ENCODE assay signal across 1 cellular context in genomic region chr1:246152986-246153431, GRCh38.
TF ChIP-seq lines count a peak whose summit lies in the region.

No MANE protein-coding gene starts in this region.

TF ChIP-seq in K562, 482 proteins besides CTCF, POLR2A, EP300 and RAD21 (continued from another document and continues in another):
- TF ChIP-seq ZNF609 (CRISPR knock-in tag; IDR thresholded peaks at IDR 0.05; ENCODE audit: borderline replicate concordance) (no peak), CHD4 (IDR thresholded peaks at IDR 0.05; ENCODE audit: insufficient read depth, insufficient replicate concordance, low read depth, low read length, poor library complexity, severe bottlenecking) (peak; percentile 1), SIN3A (IDR thresholded peaks at IDR 0.05; ENCODE audit: borderline replicate concordance in 2 of 2, control insufficient read depth in 1 of 2, low read depth in 2 of 2, low read length in 2 of 2) (no peak), TARDBP (IDR thresholded peaks at IDR 0.05) (no peak), CBX2 (IDR thresholded peaks at IDR 0.05; ENCODE audit: insufficient read depth, low read length, poor library complexity, severe bottlenecking) (no peak), RCOR1 (IDR thresholded peaks at IDR 0.05; ENCODE audit: borderline replicate concordance in 1 of 2, low read depth in 2 of 2, low read length in 2 of 2) (peak in 1 of 2 experiments; percentile 84; a peak in 2 of 4 replicates), ZNF212 (CRISPR knock-in tag; IDR thresholded peaks at IDR 0.05) (no peak), HDAC1 (IDR thresholded peaks at IDR 0.05) (peak in 1 of 2 experiments; percentile 87; a peak in 2 of 4 replicates), FOXK2 (conservative IDR thresholded peaks at IDR 0.05 in 1 of 2, IDR thresholded peaks at IDR 0.05 in 1 of 2; ENCODE audit: low read depth in 2 of 2) (0 out of 4 replicates have a peak, but pooled peaks of 1 of the 2 experiments have one; percentile 31), CTBP1 (IDR thresholded peaks at IDR 0.05; ENCODE audit: borderline replicate concordance) (peak; percentile 93), MYNN (IDR thresholded peaks at IDR 0.05) (no peak), MYNN (CRISPR knock-in tag; IDR thresholded peaks at IDR 0.05) (no peak), MBD2 (IDR thresholded peaks at IDR 0.05; ENCODE audit: borderline replicate concordance, low read depth) (peak; percentile 59; the same call in 1 of the 2 replicates), ZNF282 (CRISPR knock-in tag; IDR thresholded peaks at IDR 0.05) (no peak), ZNF512 (tag; IDR thresholded peaks at IDR 0.05) (no peak), MYC (IDR thresholded peaks at IDR 0.05; ENCODE audit: low read depth, low read length) (no peak), MYC (CRISPR knock-in tag; IDR thresholded peaks at IDR 0.05; ENCODE audit: borderline replicate concordance, low read depth) (no peak), CSDE1 (IDR thresholded peaks at IDR 0.05) (no peak), RNF2 (IDR thresholded peaks at IDR 0.05) (peak; percentile 90; the same call in 1 of the 2 replicates), CREM (IDR thresholded peaks at IDR 0.05; ENCODE audit: low read depth) (peak; percentile 66), ZNF316 (IDR thresholded peaks at IDR 0.05) (0 out of 2 replicates have a peak, but pooled peaks have one; percentile 10), KAT2B (IDR thresholded peaks at IDR 0.05; ENCODE audit: low read depth, low read length) (no peak), SMAD3 (CRISPR knock-in tag; conservative IDR thresholded peaks at IDR 0.05) (no peak), TCFL5 (CRISPR knock-in tag; conservative IDR thresholded peaks at IDR 0.05) (no peak), NCOR1 (IDR thresholded peaks at IDR 0.05) (peak; percentile 84), ZMIZ1 (IDR thresholded peaks at IDR 0.05; ENCODE audit: low read depth in 2 of 2, low read length in 2 of 2) (0 out of 4 replicates have a peak, but pooled peaks of 1 of the 2 experiments have one; percentile 49), ZBED1 (IDR thresholded peaks at IDR 0.05) (no peak), ETV6 (IDR thresholded peaks at IDR 0.05; ENCODE audit: borderline replicate concordance in 1 of 2, low read depth in 2 of 2, low read length in 1 of 2) (peak; percentile 63 to 93; a peak in 3 of 4 replicates), ETV6 (CRISPR knock-in tag; IDR thresholded peaks at IDR 0.05; ENCODE audit: borderline replicate concordance) (no peak), MCM7 (IDR thresholded peaks at IDR 0.05) (no peak), USF1 (CRISPR knock-in tag; IDR thresholded peaks at IDR 0.05) (peak; percentile 59), CCAR2 (IDR thresholded peaks at IDR 0.05; ENCODE audit: low read depth, low read length) (no peak), RHOXF2B (CRISPR knock-in tag; conservative IDR thresholded peaks at IDR 0.05) (no peak), JUN (IDR thresholded peaks at IDR 0.05; ENCODE audit: borderline replicate concordance, low read depth, low read length) (no peak), JUN (CRISPR knock-in tag; IDR thresholded peaks at IDR 0.05; ENCODE audit: borderline replicate concordance) (no peak), OTX1 (CRISPR knock-in tag; IDR thresholded peaks at IDR 0.05) (peak; percentile 78; the same call in 1 of the 2 replicates), ZNF75A (CRISPR knock-in tag; IDR thresholded peaks at IDR 0.05) (no peak)
- TF ChIP-seq, protein P1, sequence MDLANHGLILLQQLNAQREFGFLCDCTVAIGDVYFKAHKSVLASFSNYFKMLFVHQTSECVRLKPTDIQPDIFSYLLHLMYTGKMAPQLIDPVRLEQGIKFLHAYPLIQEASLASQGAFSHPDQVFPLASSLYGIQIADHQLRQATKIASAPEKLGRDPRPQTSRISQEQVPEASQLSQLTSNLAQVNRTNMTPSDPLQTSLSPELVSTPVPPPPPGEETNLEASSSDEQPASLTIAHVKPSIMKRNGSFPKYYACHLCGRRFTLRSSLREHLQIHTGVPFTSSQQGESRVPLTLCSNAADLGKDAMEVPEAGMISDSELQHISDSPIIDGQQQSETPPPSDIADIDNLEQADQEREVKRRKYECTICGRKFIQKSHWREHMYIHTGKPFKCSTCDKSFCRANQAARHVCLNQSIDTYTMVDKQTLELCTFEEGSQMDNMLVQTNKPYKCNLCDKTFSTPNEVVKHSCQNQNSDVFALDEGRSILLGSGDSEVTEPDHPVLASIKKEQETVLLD (IDR thresholded peaks at IDR 0.05) = peak; percentile 45; the same call in 1 of the 2 replicates
- TF ChIP-seq, protein P2, sequence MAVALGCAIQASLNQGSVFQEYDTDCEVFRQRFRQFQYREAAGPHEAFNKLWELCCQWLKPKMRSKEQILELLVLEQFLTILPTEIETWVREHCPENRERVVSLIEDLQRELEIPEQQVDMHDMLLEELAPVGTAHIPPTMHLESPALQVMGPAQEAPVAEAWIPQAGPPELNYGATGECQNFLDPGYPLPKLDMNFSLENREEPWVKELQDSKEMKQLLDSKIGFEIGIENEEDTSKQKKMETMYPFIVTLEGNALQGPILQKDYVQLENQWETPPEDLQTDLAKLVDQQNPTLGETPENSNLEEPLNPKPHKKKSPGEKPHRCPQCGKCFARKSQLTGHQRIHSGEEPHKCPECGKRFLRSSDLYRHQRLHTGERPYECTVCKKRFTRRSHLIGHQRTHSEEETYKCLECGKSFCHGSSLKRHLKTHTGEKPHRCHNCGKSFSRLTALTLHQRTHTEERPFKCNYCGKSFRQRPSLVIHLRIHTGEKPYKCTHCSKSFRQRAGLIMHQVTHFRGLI (CRISPR knock-in tag; IDR thresholded peaks at IDR 0.05) = no peak
- TF ChIP-seq, protein P3, sequence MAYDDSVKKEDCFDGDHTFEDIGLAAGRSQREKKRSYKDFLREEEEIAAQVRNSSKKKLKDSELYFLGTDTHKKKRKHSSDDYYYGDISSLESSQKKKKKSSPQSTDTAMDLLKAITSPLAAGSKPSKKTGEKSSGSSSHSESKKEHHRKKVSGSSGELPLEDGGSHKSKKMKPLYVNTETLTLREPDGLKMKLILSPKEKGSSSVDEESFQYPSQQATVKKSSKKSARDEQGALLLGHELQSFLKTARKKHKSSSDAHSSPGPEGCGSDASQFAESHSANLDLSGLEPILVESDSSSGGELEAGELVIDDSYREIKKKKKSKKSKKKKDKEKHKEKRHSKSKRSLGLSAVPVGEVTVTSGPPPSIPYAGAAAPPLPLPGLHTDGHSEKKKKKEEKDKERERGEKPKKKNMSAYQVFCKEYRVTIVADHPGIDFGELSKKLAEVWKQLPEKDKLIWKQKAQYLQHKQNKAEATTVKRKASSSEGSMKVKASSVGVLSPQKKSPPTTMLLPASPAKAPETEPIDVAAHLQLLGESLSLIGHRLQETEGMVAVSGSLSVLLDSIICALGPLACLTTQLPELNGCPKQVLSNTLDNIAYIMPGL (CRISPR knock-in tag; IDR thresholded peaks at IDR 0.05) = no peak
- TF ChIP-seq, protein P4, sequence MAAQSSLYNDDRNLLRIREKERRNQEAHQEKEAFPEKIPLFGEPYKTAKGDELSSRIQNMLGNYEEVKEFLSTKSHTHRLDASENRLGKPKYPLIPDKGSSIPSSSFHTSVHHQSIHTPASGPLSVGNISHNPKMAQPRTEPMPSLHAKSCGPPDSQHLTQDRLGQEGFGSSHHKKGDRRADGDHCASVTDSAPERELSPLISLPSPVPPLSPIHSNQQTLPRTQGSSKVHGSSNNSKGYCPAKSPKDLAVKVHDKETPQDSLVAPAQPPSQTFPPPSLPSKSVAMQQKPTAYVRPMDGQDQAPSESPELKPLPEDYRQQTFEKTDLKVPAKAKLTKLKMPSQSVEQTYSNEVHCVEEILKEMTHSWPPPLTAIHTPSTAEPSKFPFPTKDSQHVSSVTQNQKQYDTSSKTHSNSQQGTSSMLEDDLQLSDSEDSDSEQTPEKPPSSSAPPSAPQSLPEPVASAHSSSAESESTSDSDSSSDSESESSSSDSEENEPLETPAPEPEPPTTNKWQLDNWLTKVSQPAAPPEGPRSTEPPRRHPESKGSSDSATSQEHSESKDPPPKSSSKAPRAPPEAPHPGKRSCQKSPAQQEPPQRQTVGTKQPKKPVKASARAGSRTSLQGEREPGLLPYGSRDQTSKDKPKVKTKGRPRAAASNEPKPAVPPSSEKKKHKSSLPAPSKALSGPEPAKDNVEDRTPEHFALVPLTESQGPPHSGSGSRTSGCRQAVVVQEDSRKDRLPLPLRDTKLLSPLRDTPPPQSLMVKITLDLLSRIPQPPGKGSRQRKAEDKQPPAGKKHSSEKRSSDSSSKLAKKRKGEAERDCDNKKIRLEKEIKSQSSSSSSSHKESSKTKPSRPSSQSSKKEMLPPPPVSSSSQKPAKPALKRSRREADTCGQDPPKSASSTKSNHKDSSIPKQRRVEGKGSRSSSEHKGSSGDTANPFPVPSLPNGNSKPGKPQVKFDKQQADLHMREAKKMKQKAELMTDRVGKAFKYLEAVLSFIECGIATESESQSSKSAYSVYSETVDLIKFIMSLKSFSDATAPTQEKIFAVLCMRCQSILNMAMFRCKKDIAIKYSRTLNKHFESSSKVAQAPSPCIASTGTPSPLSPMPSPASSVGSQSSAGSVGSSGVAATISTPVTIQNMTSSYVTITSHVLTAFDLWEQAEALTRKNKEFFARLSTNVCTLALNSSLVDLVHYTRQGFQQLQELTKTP (IDR thresholded peaks at IDR 0.05; ENCODE audit: low read depth in 1 of 2, partially characterized antibody in 2 of 2) = peak in 1 of 2 experiments; percentile 89
